ENCODE assay signal across 8 cellular contexts in genomic region chr7:4641667-4642467, GRCh38. TPM values are rescaled to one million over a fixed set of nuclear protein-coding genes. Genes with fewer than 3 reads are reported as not detected.
DNase-seq lines count a peak whose midpoint lies in the region; ATAC-seq and TF ChIP-seq lines count a peak whose summit lies in the region.

No MANE protein-coding gene starts in this region.

- peaks cover 20% of the 10 kb centered on the region for H3K4me1 Mint-ChIP-seq in activated CD8-positive, alpha-beta memory T cell treated with anti-CD3 and anti-CD28 coated beads, Interleukin-2, amount 10 ng/mL, durations not matched to agents 7 days and 5 days
- H3K4me1 Mint-ChIP-seq in endodermal cell = no peaks in the 10 kb centered on the region

- H3K36me3 ChIP-seq in endodermal cell (ENCODE audit: control insufficient read depth, insufficient read depth, low read length) = no peaks in the 10 kb centered on the region

- H3K4me3 ChIP-seq in HL-60 (replicated peaks; ENCODE audit: insufficient read depth, low read length) (peak overlapping the region; percentile 54), endodermal cell (ENCODE audit: low read length) (peak overlapping the region; percentile 90), mononuclear cell (ENCODE audit: low read length) (peak overlapping the region; percentile 68)

- H3K27me3 ChIP-seq in HL-60 (ENCODE audit: insufficient read depth, poor library complexity, severe bottlenecking) (no peaks in the 10 kb centered on the region), endodermal cell (ENCODE audit: control insufficient read depth, insufficient read depth, low read length, poor library complexity, severe bottlenecking) (no peaks in the 10 kb centered on the region), mononuclear cell (ENCODE audit: insufficient read depth, low read length) (no peaks in the 10 kb centered on the region)

- TF ChIP-seq CTCF in HL-60 (IDR thresholded peaks at IDR 0.05; ENCODE audit: insufficient read depth, low read length) (peak; percentile 16), endodermal cell (conservative IDR thresholded peaks at IDR 0.05) (peak; percentile 63)

- peak overlapping the region; percentile 92 for H3K27ac ChIP-seq in HL-60 (replicated peaks)
- H3K27ac ChIP-seq in endodermal cell (ENCODE audit: low read depth, low read length) = peak overlapping the region; percentile 75

- no peaks in the 10 kb centered on the region for H3K9me3 Mint-ChIP-seq in activated CD8-positive, alpha-beta memory T cell treated with anti-CD3 and anti-CD28 coated beads, Interleukin-2, amount 10 ng/mL, durations not matched to agents 7 days and 5 days (ENCODE audit: low read depth)
- H3K9me3 Mint-ChIP-seq in endodermal cell = peaks cover 12% of the 10 kb centered on the region

- H3K4me1 ChIP-seq in endodermal cell (ENCODE audit: control insufficient read depth, insufficient read depth, low read length) (no peaks in the 10 kb centered on the region), mononuclear cell (ENCODE audit: insufficient read depth, low read length) (peaks cover 17% of the 10 kb centered on the region)

- peak overlapping the region; percentile 68 for H3K9ac ChIP-seq in endodermal cell (ENCODE audit: extremely low read depth, low read length, poor library complexity, severe bottlenecking)

- WGBS in endodermal cell (ENCODE audit: insufficient coverage in 1 of 2, insufficient read length in 1 of 2), 2 experiments = 0 to 1% methylated on average over 30 to 103 of the region's 103 CpGs

- no peaks in the 10 kb centered on the region for H3K27me3 Mint-ChIP-seq in activated CD8-positive, alpha-beta memory T cell treated with anti-CD3 and anti-CD28 coated beads, Interleukin-2, amount 10 ng/mL, durations not matched to agents 7 days and 5 days
- peaks cover 25% of the 10 kb centered on the region for H3K27me3 Mint-ChIP-seq in endodermal cell (ENCODE audit: insufficient read depth)

- no peaks in the 10 kb centered on the region for H3K9me3 ChIP-seq in endodermal cell (ENCODE audit: control insufficient read depth, low read length)
- H3K9me3 ChIP-seq in mononuclear cell (ENCODE audit: low read depth, low read length) = no peaks in the 10 kb centered on the region

- peak overlapping the region; percentile 87 for H3K4me3 Mint-ChIP-seq in activated CD8-positive, alpha-beta memory T cell treated with anti-CD3 and anti-CD28 coated beads, Interleukin-2, amount 10 ng/mL, durations not matched to agents 7 days and 5 days
- peak overlapping the region; percentile 65 for H3K4me3 Mint-ChIP-seq in endodermal cell

- H3K36me3 Mint-ChIP-seq in activated CD8-positive, alpha-beta memory T cell treated with anti-CD3 and anti-CD28 coated beads, Interleukin-2, amount 10 ng/mL, durations not matched to agents 7 days and 5 days = peaks cover 2% of the 10 kb centered on the region
- peaks cover 3% of the 10 kb centered on the region for H3K36me3 Mint-ChIP-seq in endodermal cell (ENCODE audit: low read depth)

- CTCF ChIA-PET in activated CD8-positive, alpha-beta memory T cell treated with anti-CD3 and anti-CD28 coated beads, Interleukin-2, amount 10 ng/mL, durations not matched to agents 7 days and 5 days (lab: Charles Lee) = interaction anchor here (0.6 to 2.7 kb wide), 17 partner anchors 11 to 1777 kb away, joined by 3 to 20 read pairs (median 4); partner anchors contain the start of genes AP5Z1 and FOXK1

- DNase-seq in COR-L47 (lab: John Stamatoyannopoulos, UW) = peak; percentile 94
- DNase-seq in HL-60 (ENCODE audit: low read depth in 1 of 2, low spot score in 1 of 2) = peak; percentile 92 to 94
- DNase-seq in NK-92 (lab: John Stamatoyannopoulos, UW; ENCODE audit: unreplicated experiment) = peak; percentile 63
- peak; percentile 96 for DNase-seq in activated CD8-positive, alpha-beta memory T cell treated with anti-CD3 and anti-CD28 coated beads, Interleukin-2, amount 10 ng/mL, durations not matched to agents 7 days and 5 days
- peak; percentile 97 for DNase-seq in endodermal cell
- DNase-seq in stimulated activated CD8-positive, alpha-beta memory T cell treated with anti-CD3 and anti-CD28 coated beads, Interleukin-4, amount 100 ng/mL, for 1 hour (ENCODE audit: low read depth in 2 of 2, low spot score in 1 of 2) = peak; percentile 88 to 92

- peak overlapping the region; percentile 93 for H3K27ac Mint-ChIP-seq in activated CD8-positive, alpha-beta memory T cell treated with anti-CD3 and anti-CD28 coated beads, Interleukin-2, amount 10 ng/mL, durations not matched to agents 7 days and 5 days
- peak overlapping the region; percentile 76 for H3K27ac Mint-ChIP-seq in endodermal cell

- peak; percentile 77 for ATAC-seq in GM19463 (IDR thresholded peaks at IDR 0.05; ENCODE audit: unreplicated experiment)
- peak; percentile 89 for ATAC-seq in activated CD8-positive, alpha-beta memory T cell treated with anti-CD3 and anti-CD28 coated beads, Interleukin-2, amount 10 ng/mL, durations not matched to agents 7 days and 5 days

RNA-seq across cellular contexts. Expression of gene FOXK1, which starts 40.2 kb away (rescaled TPM):
- 10 to 100 TPM; 27.1 to 31.2 TPM for total RNA-seq in activated CD8-positive, alpha-beta memory T cell treated with anti-CD3 and anti-CD28 coated beads, Interleukin-2, amount 10 ng/mL, durations not matched to agents 7 days and 5 days
- total RNA-seq in endodermal cell (10 to 100 TPM; 36.9 to 43.4 TPM), mononuclear cell (41.5 TPM)
- 14.9 TPM for polyA plus RNA-seq in endodermal cell (2013, experiment 1 of 2)
- 13.9 TPM for polyA plus RNA-seq in endodermal cell (2013, experiment 2 of 2)

Comparison
In these comparisons a context has a peak if more than half of its experiments do, and no peak if none do; other contexts are left out.
1. Peak in every context shown above with its lines: DNase-seq, ATAC-seq, H3K4me3 ChIP-seq and H3K27ac ChIP-seq.